21 cellular contexts compared by ENCODE assay signal in genomic region chr4:184317234-184317918, GRCh38.
DNase-seq lines count a peak whose midpoint lies in the region; ATAC-seq and TF ChIP-seq lines count a peak whose summit lies in the region.
"Had no signal": no experiment of that assay in that cellular context is flagged by ENCODE, and none has a peak within 500 bp of the region (broad histone marks: within the 10 kb centered on the region; RNA-seq: fewer than 3 reads in every experiment).

No MANE protein-coding gene starts in this region.

- no peaks in the 10 kb centered on the region for H3K36me3 ChIP-seq in upper lobe of left lung
- H3K36me3 ChIP-seq: cardiac muscle cell, tibial artery had no signal

- no peak for ATAC-seq in upper lobe of left lung (ENCODE audit: low FRiP score in 2 of 2)
- ATAC-seq in HG03378 (IDR thresholded peaks at IDR 0.05; ENCODE audit: unreplicated experiment): no peak
- ATAC-seq: left lobe of liver, right cardiac atrium, T-helper 17 cell had no signal

- peaks cover 6% of the 10 kb centered on the region for H3K36me3 Mint-ChIP-seq in T-helper 1 cell treated with Interleukin-12 subunit alpha and Interleukin-12 subunit beta and Interleukin-4 antibody, amounts not matched to agents 30 μg/mL and 1 μg/mL, for 36 hours (ENCODE audit: low read depth)
- no peaks in the 10 kb centered on the region for H3K36me3 Mint-ChIP-seq in activated T-helper 2 cell treated with anti-CD3 and anti-CD28 coated beads, Interferon-gamma antibody, Interleukin-2, Interleukin-4, amounts not matched to agents 10 μg/mL and 5 μg/mL and 100 μg/mL, durations not matched to agents 14 hours and 24 hours and 36 hours (ENCODE audit: low read depth)

- H3K9me3 ChIP-seq in upper lobe of left lung: no peaks in the 10 kb centered on the region
- H3K9me3 ChIP-seq: tibial artery had no signal

- peaks cover 64% of the 10 kb centered on the region for H3K4me1 Mint-ChIP-seq in T-helper 1 cell treated with Interleukin-12 subunit alpha and Interleukin-12 subunit beta and Interleukin-4 antibody, amounts not matched to agents 30 μg/mL and 1 μg/mL, for 36 hours (ENCODE audit: low read depth)
- H3K4me1 Mint-ChIP-seq in activated T-helper 2 cell treated with anti-CD3 and anti-CD28 coated beads, Interferon-gamma antibody, Interleukin-2, Interleukin-4, amounts not matched to agents 10 μg/mL and 5 μg/mL and 100 μg/mL, durations not matched to agents 14 hours and 24 hours and 36 hours (ENCODE audit: low read depth): peaks cover 56% of the 10 kb centered on the region

- peaks cover 0 to 4% (median 1%) of the 10 kb centered on the region in 4 donors for H3K4me1 ChIP-seq in upper lobe of left lung
- H3K4me1 ChIP-seq: tibial artery had no signal

- intact Hi-C loops in activated T-helper 2 cell treated with anti-CD3 and anti-CD28 coated beads, Interferon-gamma antibody, Interleukin-2, Interleukin-4, amounts not matched to agents 10 μg/mL and 5 μg/mL and 100 μg/mL, durations not matched to agents 14 hours and 24 hours and 36 hours (cut with micrococcal nuclease): no loop called here

- H3K4me3 ChIP-seq in upper lobe of left lung: no peak overlapping the region
- H3K4me3 ChIP-seq: cardiac muscle cell, tibial artery had no signal

- no peak for TF ChIP-seq EP300 in upper lobe of left lung (IDR thresholded peaks at IDR 0.05)

- no peak overlapping the region for H3K4me3 Mint-ChIP-seq in T-helper 1 cell treated with Interleukin-12 subunit alpha and Interleukin-12 subunit beta and Interleukin-4 antibody, amounts not matched to agents 30 μg/mL and 1 μg/mL, for 36 hours
- no peak overlapping the region for H3K4me3 Mint-ChIP-seq in activated T-helper 2 cell treated with anti-CD3 and anti-CD28 coated beads, Interferon-gamma antibody, Interleukin-2, Interleukin-4, amounts not matched to agents 10 μg/mL and 5 μg/mL and 100 μg/mL, durations not matched to agents 14 hours and 24 hours and 36 hours (ENCODE audit: low read depth)
- H3K4me3 Mint-ChIP-seq: HFFc6, T-helper 17 cell had no signal

- no peaks in the 10 kb centered on the region for H3K27me3 Mint-ChIP-seq in T-helper 1 cell treated with Interleukin-12 subunit alpha and Interleukin-12 subunit beta and Interleukin-4 antibody, amounts not matched to agents 30 μg/mL and 1 μg/mL, for 36 hours (ENCODE audit: low read depth)
- H3K27me3 Mint-ChIP-seq in activated T-helper 2 cell treated with anti-CD3 and anti-CD28 coated beads, Interferon-gamma antibody, Interleukin-2, Interleukin-4, amounts not matched to agents 10 μg/mL and 5 μg/mL and 100 μg/mL, durations not matched to agents 14 hours and 24 hours and 36 hours (ENCODE audit: low read depth): no peaks in the 10 kb centered on the region
- H3K27me3 Mint-ChIP-seq: T-helper 17 cell had no signal

- TF ChIP-seq POLR2A in upper lobe of left lung (IDR thresholded peaks at IDR 0.05): no peak

- 79 to 82% methylated on average over 11 to 13 of the region's 14 CpGs for WGBS in upper lobe of left lung, 2 donors

- no peak overlapping the region for H3K27ac ChIP-seq in upper lobe of left lung
- H3K27ac ChIP-seq: 22Rv1, cardiac muscle cell, tibial artery had no signal

- H3K27me3 ChIP-seq in upper lobe of left lung: no peaks in the 10 kb centered on the region
- H3K27me3 ChIP-seq: cardiac muscle cell, tibial artery had no signal

- no peak for TF ChIP-seq CTCF in upper lobe of left lung (IDR thresholded peaks at IDR 0.05)

- DNase-seq in T-helper 1 cell (no peak), kidney tubule cell (ENCODE audit: low spot score) (peak; percentile 68), upper lobe of left lung (peak; percentile 31 to 38), NCI-H1930 (lab: John Stamatoyannopoulos, UW) (no peak), Kasumi-1 (lab: John Stamatoyannopoulos, UW) (no peak)
- peak; percentile 6 for DNase-seq in activated T-helper 2 cell treated with anti-CD3 and anti-CD28 coated beads, Interferon-gamma antibody, Interleukin-2, Interleukin-4, amounts not matched to agents 10 μg/mL and 5 μg/mL and 100 μg/mL, durations not matched to agents 14 hours and 24 hours and 36 hours (ENCODE audit: low spot score)
- DNase-seq: activated CD8-positive, alpha-beta memory T cell treated with anti-CD3 and anti-CD28 coated beads for 24 hours; HFFc6; NCI-H1092; NCI-H510A; occipital lobe; right cardiac atrium; SHP77; stimulated activated CD4-positive, alpha-beta T cell treated with anti-CD3 and anti-CD28 coated beads, Interleukin-15, amount 100 ng/mL, for 24 hours; T-helper 17 cell; tibial artery had no signal

- peaks cover 3% of the 10 kb centered on the region for H3K9me3 Mint-ChIP-seq in T-helper 1 cell treated with Interleukin-12 subunit alpha and Interleukin-12 subunit beta and Interleukin-4 antibody, amounts not matched to agents 30 μg/mL and 1 μg/mL, for 36 hours
- H3K9me3 Mint-ChIP-seq in activated T-helper 2 cell treated with anti-CD3 and anti-CD28 coated beads, Interferon-gamma antibody, Interleukin-2, Interleukin-4, amounts not matched to agents 10 μg/mL and 5 μg/mL and 100 μg/mL, durations not matched to agents 14 hours and 24 hours and 36 hours: no peaks in the 10 kb centered on the region
- H3K9me3 Mint-ChIP-seq: HFFc6 had no signal

- H3K27ac Mint-ChIP-seq in T-helper 1 cell treated with Interleukin-12 subunit alpha and Interleukin-12 subunit beta and Interleukin-4 antibody, amounts not matched to agents 30 μg/mL and 1 μg/mL, for 36 hours: peak overlapping the region; percentile 62
- peak overlapping the region; percentile 26 for H3K27ac Mint-ChIP-seq in activated T-helper 2 cell treated with anti-CD3 and anti-CD28 coated beads, Interferon-gamma antibody, Interleukin-2, Interleukin-4, amounts not matched to agents 10 μg/mL and 5 μg/mL and 100 μg/mL, durations not matched to agents 14 hours and 24 hours and 36 hours
- H3K27ac Mint-ChIP-seq: HFFc6 had no signal

Comparison
In these comparisons a context has a peak if more than half of its experiments do, and no peak if none do; other contexts are left out.
1. DNase-seq: peak in activated T-helper 2 cell treated with anti-CD3 and anti-CD28 coated beads, Interferon-gamma antibody, Interleukin-2, Interleukin-4, amounts not matched to agents 10 μg/mL and 5 μg/mL and 100 μg/mL, durations not matched to agents 14 hours and 24 hours and 36 hours (single experiment), kidney tubule cell (single experiment) and upper lobe of left lung (2 of 2); none in T-helper 1 cell (0 of 5), NCI-H1930 (0 of 2) and Kasumi-1 (0 of 2).